Comparison of ENCODE assay signal across 22 cellular contexts in the genomic region with DNA sequence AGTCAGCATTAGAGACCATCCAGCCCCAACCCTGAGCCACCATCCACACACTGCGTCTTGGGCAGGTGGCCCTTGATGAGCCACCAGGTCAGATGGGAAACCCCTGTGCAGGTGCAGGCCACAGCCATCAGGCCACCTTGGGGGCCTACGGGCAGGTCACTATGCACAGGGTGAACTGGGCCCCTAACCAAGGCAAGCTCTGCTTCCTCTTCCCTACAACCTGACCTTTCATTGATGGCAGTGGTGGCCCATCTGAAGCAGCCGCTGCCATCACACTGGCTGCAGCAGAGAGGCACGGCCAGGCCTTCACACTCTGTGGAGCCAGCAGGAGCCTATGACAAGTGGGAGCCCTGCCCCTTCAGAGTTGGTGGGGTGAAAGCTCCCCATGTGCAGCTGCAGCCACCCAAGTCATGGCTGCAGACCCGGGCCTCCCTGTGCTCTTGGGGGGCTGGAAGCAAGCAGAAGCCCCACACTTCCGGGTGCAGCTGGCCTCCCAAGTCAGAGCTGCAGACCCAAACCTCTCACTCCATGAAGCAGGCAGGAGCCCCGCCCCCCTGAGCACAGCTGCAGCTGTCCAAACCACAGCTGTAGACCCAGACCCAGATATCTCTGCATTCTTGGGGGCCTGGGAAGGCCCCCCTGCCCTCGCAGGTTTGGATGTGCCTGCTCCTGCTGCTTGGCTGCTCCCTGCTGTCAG.
DNase-seq lines count a peak whose midpoint lies in the region; ATAC-seq and TF ChIP-seq lines count a peak whose summit lies in the region.
"Had no signal": no experiment of that assay in that cellular context is flagged by ENCODE, and none has a peak within 500 bp of the region (broad histone marks: within the 10 kb centered on the region; RNA-seq: fewer than 3 reads in every experiment).

No MANE protein-coding gene starts in this region.

- TF ChIP-seq POLR2A in esophagus muscularis mucosa (IDR thresholded peaks at IDR 0.05; ENCODE audit: low read depth): no peak
- no peak for TF ChIP-seq POLR2A in right lobe of liver (IDR thresholded peaks at IDR 0.05)

- peaks cover 33% of the 10 kb centered on the region for H3K4me1 Mint-ChIP-seq in central memory CD8-positive, alpha-beta T cell
- peaks cover 25 to 28% of the 10 kb centered on the region in 2 donors for H3K4me1 Mint-ChIP-seq in natural killer cell treated with Interleukin-12 subunit alpha and Interleukin-12 subunit beta and Interleukin-15 and Interleukin-18, amount 100 ng/mL, for 72 hours (ENCODE audit: low read depth in 2 of 2)
- H3K4me1 Mint-ChIP-seq: IgD-negative memory B cell had no signal

- H3K9me3 Mint-ChIP-seq in central memory CD8-positive, alpha-beta T cell: no peaks in the 10 kb centered on the region
- H3K9me3 Mint-ChIP-seq in natural killer cell treated with Interleukin-12 subunit alpha and Interleukin-12 subunit beta and Interleukin-15 and Interleukin-18, amount 100 ng/mL, for 72 hours: no peaks in the 10 kb centered on the region
- H3K9me3 Mint-ChIP-seq: IgD-negative memory B cell had no signal

- peaks cover 25% of the 10 kb centered on the region for H3K27me3 Mint-ChIP-seq in central memory CD8-positive, alpha-beta T cell
- peaks cover 0 to 8% of the 10 kb centered on the region in 2 donors for H3K27me3 Mint-ChIP-seq in natural killer cell treated with Interleukin-12 subunit alpha and Interleukin-12 subunit beta and Interleukin-15 and Interleukin-18, amount 100 ng/mL, for 72 hours

- no peak for ATAC-seq in central memory CD8-positive, alpha-beta T cell (replicated peaks; ENCODE audit: extremely low read depth, poor library complexity, severe bottlenecking)
- no peak for ATAC-seq in natural killer cell treated with Interleukin-12 subunit alpha and Interleukin-12 subunit beta and Interleukin-15 and Interleukin-18, amount 100 ng/mL, for 72 hours
- ATAC-seq in right lobe of liver (no peak), sciatic nerve (no peak)
- ATAC-seq: A549 had no signal

- H3K27me3 ChIP-seq in esophagus muscularis mucosa (peaks cover 0 to 14% (median 0%) of the 10 kb centered on the region in 4 donors), right lobe of liver (no peaks in the 10 kb centered on the region)
- H3K27me3 ChIP-seq: BLaER1 treated with 17β-estradiol and CSF1 and Interleukin-3, amounts not matched to agents 10 nM and 100 nM had no signal

- no peak for TF ChIP-seq EP300 in esophagus muscularis mucosa (IDR thresholded peaks at IDR 0.05)

- H3K4me3 ChIP-seq in esophagus muscularis mucosa (no peak overlapping the region), right lobe of liver (no peak overlapping the region)
- H3K4me3 ChIP-seq: A549 had no signal

- DNase-seq in central memory CD8-positive, alpha-beta T cell (ENCODE audit: low spot score in 2 of 2): peak in 1 of 2 donors; percentile 6
- peak; percentile 90 for DNase-seq in esophagus muscularis mucosa (ENCODE audit: extremely low spot score)
- peak; percentile 42 for DNase-seq in natural killer cell treated with Interleukin-12 subunit alpha and Interleukin-12 subunit beta and Interleukin-15 and Interleukin-18, amount 100 ng/mL, for 72 hours (ENCODE audit: low spot score)
- peak; percentile 18 for DNase-seq in ureter (ENCODE audit: low spot score)
- no peak for DNase-seq in right lobe of liver
- no peak for DNase-seq in H4 (ENCODE audit: low spot score)
- DNase-seq in sciatic nerve (ENCODE audit: low spot score): no peak
- DNase-seq: AML-193; CD4-positive, alpha-beta T cell; DMS53; GOT3; HCEC 1CT; MM.1S; NCI-H2029; NCI-H446; NCI-H524 treated with DMSO at 0.1 percent for 48 hours; NCI-H774; SIG-M5 had no signal

- no peak for TF ChIP-seq CTCF in esophagus muscularis mucosa (IDR thresholded peaks at IDR 0.05)
- TF ChIP-seq CTCF in right lobe of liver (IDR thresholded peaks at IDR 0.05): no peak

- WGBS in esophagus muscularis mucosa: 91% methylated on average over 6 of the region's 8 CpGs
- WGBS in right lobe of liver (ENCODE audit: insufficient coverage, low coverage, low lambda C conversion rate, missing lambda C conversion rate): 80% methylated on average over 1 of the region's 8 CpGs

- H3K36me3 ChIP-seq in esophagus muscularis mucosa (no peaks in the 10 kb centered on the region), right lobe of liver (no peaks in the 10 kb centered on the region)

- intact Hi-C loops in esophagus muscularis mucosa (cut with DNase I): no loop called here
- intact Hi-C loops in right lobe of liver (cut with DNase I): no loop called here
- intact Hi-C loops in sciatic nerve (cut with DNase I): no loop called here

- H3K36me3 Mint-ChIP-seq in central memory CD8-positive, alpha-beta T cell (ENCODE audit: insufficient read depth): no peaks in the 10 kb centered on the region
- H3K36me3 Mint-ChIP-seq in natural killer cell treated with Interleukin-12 subunit alpha and Interleukin-12 subunit beta and Interleukin-15 and Interleukin-18, amount 100 ng/mL, for 72 hours: no peaks in the 10 kb centered on the region

- no peak overlapping the region for H3K27ac ChIP-seq in esophagus muscularis mucosa (replicated peaks in 1 of 4)
- no peak overlapping the region for H3K27ac ChIP-seq in right lobe of liver
- H3K27ac ChIP-seq: A549; BLaER1 treated with 17β-estradiol and CSF1 and Interleukin-3, amounts not matched to agents 10 nM and 100 nM; KMS-11 had no signal

- no peaks in the 10 kb centered on the region for H3K9me3 ChIP-seq in esophagus muscularis mucosa
- no peaks in the 10 kb centered on the region for H3K9me3 ChIP-seq in right lobe of liver
- H3K9me3 ChIP-seq: A549 had no signal

- no peak overlapping the region for H3K27ac Mint-ChIP-seq in central memory CD8-positive, alpha-beta T cell (ENCODE audit: low read depth)
- H3K27ac Mint-ChIP-seq in natural killer cell treated with Interleukin-12 subunit alpha and Interleukin-12 subunit beta and Interleukin-15 and Interleukin-18, amount 100 ng/mL, for 72 hours: no peak overlapping the region
- H3K27ac Mint-ChIP-seq: CD4-positive, alpha-beta T cell; IgD-negative memory B cell had no signal

- H3K4me3 Mint-ChIP-seq in central memory CD8-positive, alpha-beta T cell: peak overlapping the region; percentile 15
- peak overlapping the region; percentile 33 for H3K4me3 Mint-ChIP-seq in natural killer cell treated with Interleukin-12 subunit alpha and Interleukin-12 subunit beta and Interleukin-15 and Interleukin-18, amount 100 ng/mL, for 72 hours
- H3K4me3 Mint-ChIP-seq: CD4-positive, alpha-beta T cell; IgD-negative memory B cell had no signal

- H3K4me1 ChIP-seq in esophagus muscularis mucosa (no peaks in the 10 kb centered on the region), right lobe of liver (no peaks in the 10 kb centered on the region)
- H3K4me1 ChIP-seq: A549 had no signal

Comparison
In these comparisons a context has a peak if more than half of its experiments do, and no peak if none do; other contexts are left out.
1. DNase-seq: peak in esophagus muscularis mucosa (single experiment), natural killer cell treated with Interleukin-12 subunit alpha and Interleukin-12 subunit beta and Interleukin-15 and Interleukin-18, amount 100 ng/mL, for 72 hours (single experiment) and ureter (single experiment); none in right lobe of liver (0 of 3), H4 (single experiment) and sciatic nerve (single experiment).